ENCODE assay signal across 1 cellular context in the genomic region with DNA sequence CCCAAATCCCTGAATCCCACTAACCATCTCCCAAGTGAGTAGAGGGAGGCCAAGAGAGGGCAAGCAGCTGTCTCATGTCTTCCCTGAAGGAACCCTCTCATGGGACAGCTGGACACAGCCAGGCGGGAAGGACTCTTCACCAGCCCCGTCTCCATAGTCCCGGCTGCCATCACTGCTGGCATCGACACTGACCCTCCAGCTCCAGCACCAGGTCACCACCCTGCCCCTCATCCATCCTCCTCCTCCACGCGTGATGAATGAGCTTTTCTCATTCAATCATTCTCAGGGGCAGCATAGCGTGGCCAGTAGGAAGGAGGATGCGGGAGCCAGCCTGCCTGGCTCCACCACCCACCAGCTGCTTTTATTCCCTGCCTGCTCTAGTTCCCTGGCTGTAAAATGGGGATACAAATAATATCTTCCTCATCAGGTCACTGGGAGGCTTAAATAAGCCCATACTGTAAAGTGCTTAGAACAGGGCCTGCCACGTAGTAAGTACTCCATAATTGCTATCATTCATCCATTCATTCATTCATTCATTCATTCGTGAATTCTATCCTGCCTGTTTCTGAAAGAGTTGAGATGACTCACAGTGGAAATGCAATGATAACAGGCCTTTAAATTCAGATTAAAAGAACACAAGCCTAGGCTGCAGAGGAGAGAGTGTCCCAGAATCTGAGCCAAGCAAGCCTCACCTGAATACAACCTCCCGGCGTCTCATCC.
TF ChIP-seq lines count a peak whose summit lies in the region.

No MANE protein-coding gene starts in this region.

TF ChIP-seq in endothelial cell of umbilical vein, 7 proteins besides CTCF, POLR2A, EP300 and RAD21:
- no peak for TF ChIP-seq JUN (IDR thresholded peaks at IDR 0.05; ENCODE audit: borderline replicate concordance, insufficient read depth, insufficient read length, low read depth)
- peak; percentile 32 for TF ChIP-seq FOS (IDR thresholded peaks at IDR 0.05; ENCODE audit: borderline replicate concordance, insufficient read depth, low read length)
TF ChIP-seq in endothelial cell of umbilical vein: peak in this region for 1.
